Comparison of ENCODE assay signal across 8 cellular contexts in genomic region chr1:121183867-121184266, GRCh38. TPM values are rescaled to one million over a fixed set of nuclear protein-coding genes. Genes with fewer than 3 reads are reported as not detected.
A peak's percentile ranks its signal among the peaks of the same experiment; 100 is the strongest.
DNase-seq lines count a peak whose midpoint lies in the region; ATAC-seq and TF ChIP-seq lines count a peak whose summit lies in the region.
"Not testable (repeated sequence)": the region's sequence is repeated elsewhere in the genome, so short reads cannot be mapped to it uniquely, and the experiment has no call there.

No MANE protein-coding gene starts in this region.

- H3K27ac Mint-ChIP-seq in HFFc6; activated T-cell treated with anti-CD3 and anti-CD28 coated beads, Interleukin-2, amount 50 U/mL, for 72 hours; dendritic cell treated with granulocyte-macrophage colony-stimulating factor and Interleukin-4, amounts not matched to agents 40 ng/mL and 50 ng/mL, for 4 days; naive B cell: not testable (repeated sequence)

- H3K9me3 ChIP-seq in SJCRH30 (replicated peaks); left ventricle myocardium inferior (replicated peaks): not testable (repeated sequence)

- not testable (repeated sequence) for DNase-seq in AG09309 (ENCODE audit: low read depth)
- DNase-seq in HFFc6 (peak; percentile 1), SJCRH30 (peak; percentile 38 to 50), left ventricle myocardium inferior (peak; percentile 9), naive B cell (peak; percentile 3)
- DNase-seq in activated T-cell treated with anti-CD3 and anti-CD28 coated beads, Interleukin-2, amount 50 U/mL, for 72 hours, result peak; percentile 2 to 4
- peak; percentile 24 for DNase-seq in stimulated activated CD8-positive, alpha-beta memory T cell treated with anti-CD3 and anti-CD28 coated beads, Interleukin-4, amount 100 ng/mL, for 48 hours

- not testable (repeated sequence) for H3K27me3 ChIP-seq in SJCRH30; left ventricle myocardium inferior (ENCODE audit: low read depth)

- not testable (repeated sequence) for H3K9me3 Mint-ChIP-seq in HFFc6; activated T-cell treated with anti-CD3 and anti-CD28 coated beads, Interleukin-2, amount 50 U/mL, for 72 hours; dendritic cell treated with granulocyte-macrophage colony-stimulating factor and Interleukin-4, amounts not matched to agents 40 ng/mL and 50 ng/mL, for 4 days; naive B cell

- not testable (repeated sequence) for H3K27ac ChIP-seq in SJCRH30; left ventricle myocardium inferior (replicated peaks)

- not testable (repeated sequence) for H3K27me3 Mint-ChIP-seq in HFFc6 (ENCODE audit: insufficient read depth); activated T-cell treated with anti-CD3 and anti-CD28 coated beads, Interleukin-2, amount 50 U/mL, for 72 hours (ENCODE audit: low read depth); dendritic cell treated with granulocyte-macrophage colony-stimulating factor and Interleukin-4, amounts not matched to agents 40 ng/mL and 50 ng/mL, for 4 days; naive B cell

- intact Hi-C loops in dendritic cell treated with granulocyte-macrophage colony-stimulating factor and Interleukin-4, amounts not matched to agents 40 ng/mL and 50 ng/mL, for 4 days (cut with micrococcal nuclease); left ventricle myocardium inferior (cut with micrococcal nuclease): not testable (repeated sequence)

- not testable (repeated sequence) for H3K4me1 Mint-ChIP-seq in HFFc6 (ENCODE audit: low read depth); activated T-cell treated with anti-CD3 and anti-CD28 coated beads, Interleukin-2, amount 50 U/mL, for 72 hours (ENCODE audit: low read depth); dendritic cell treated with granulocyte-macrophage colony-stimulating factor and Interleukin-4, amounts not matched to agents 40 ng/mL and 50 ng/mL, for 4 days (ENCODE audit: low read depth); naive B cell

- H3K36me3 Mint-ChIP-seq in HFFc6 (ENCODE audit: low read depth); activated T-cell treated with anti-CD3 and anti-CD28 coated beads, Interleukin-2, amount 50 U/mL, for 72 hours (ENCODE audit: insufficient read depth in 2 of 2); dendritic cell treated with granulocyte-macrophage colony-stimulating factor and Interleukin-4, amounts not matched to agents 40 ng/mL and 50 ng/mL, for 4 days (ENCODE audit: low read depth); naive B cell: not testable (repeated sequence)

- H3K4me3 ChIP-seq in AG09309 (ENCODE audit: control insufficient read depth, low read depth, low read length) (peak overlapping the region; percentile 44), left ventricle myocardium inferior (peak overlapping the region; percentile 60)
- not testable (repeated sequence) for H3K4me3 ChIP-seq in SJCRH30

- TF ChIP-seq CTCF in AG09309 (IDR thresholded peaks at IDR 0.05; ENCODE audit: control insufficient read depth, insufficient read depth, low read depth, low read length, missing control alignments); HFFc6 (IDR thresholded peaks at IDR 0.05); left ventricle myocardium inferior (IDR thresholded peaks at IDR 0.05; ENCODE audit: borderline replicate concordance): not testable (repeated sequence)

- H3K4me1 ChIP-seq in SJCRH30, left ventricle myocardium inferior: not testable (repeated sequence)

- ATAC-seq in activated T-cell treated with anti-CD3 and anti-CD28 coated beads, Interleukin-2, amount 50 U/mL, for 72 hours (replicated peaks in 1 of 2); naive B cell (ENCODE audit: low read depth in 2 of 2): not testable (repeated sequence)

- not testable (repeated sequence) for H3K36me3 ChIP-seq in SJCRH30, left ventricle myocardium inferior

- H3K4me3 Mint-ChIP-seq in HFFc6 (peak overlapping the region; percentile 90; the same call in 1 of the 2 replicates), naive B cell (peak overlapping the region in 3 of 8 donors; percentile 12 to 98 (median 59))
- peak overlapping the region; percentile 43 to 46 for H3K4me3 Mint-ChIP-seq in activated T-cell treated with anti-CD3 and anti-CD28 coated beads, Interleukin-2, amount 50 U/mL, for 72 hours
- peak overlapping the region; percentile 42 for H3K4me3 Mint-ChIP-seq in dendritic cell treated with granulocyte-macrophage colony-stimulating factor and Interleukin-4, amounts not matched to agents 40 ng/mL and 50 ng/mL, for 4 days

RNA-seq across cellular contexts. Expression of gene FAM72B, which starts 0.3 kb away (rescaled TPM):
- 1 to 10 TPM; 2.2 to 6.2 (median 5.0) TPM for total RNA-seq in HFFc6 (2021; fragmentation: NEBNext Ultra II Directional; extraction: Animal tissue kit (Norgen Biotek cat#: 25700))
- total RNA-seq in SJCRH30 (2014; rRNA removed; shearing (Covaris generic)), result 14.2 and 15.2 TPM in 2 replicates
- 10 to 100 TPM; 34.6 to 58.1 TPM for total RNA-seq in activated T-cell treated with anti-CD3 and anti-CD28 coated beads, Interleukin-2, amount 50 U/mL, for 72 hours
- not detected for total RNA-seq in left ventricle myocardium inferior
- 1 to 10 TPM in 1 of 6 donors, not detected in 5; 1.5 TPM for polyA plus RNA-seq in naive B cell (ENCODE audit: low read depth in 6 of 6)

RNA-seq across cellular contexts. Expression of gene SRGAP2C, which starts 0.9 kb away (rescaled TPM):
- total RNA-seq in HFFc6 (2021; fragmentation: NEBNext Ultra II Directional; extraction: Animal tissue kit (Norgen Biotek cat#: 25700)), result 10 to 100 TPM; 13.8 to 34.6 (median 23.0) TPM
- total RNA-seq in SJCRH30 (2014; rRNA removed; shearing (Covaris generic)), result 21.0 and 21.6 TPM in 2 replicates
- 10 to 100 TPM; 19.1 to 23.5 TPM for total RNA-seq in activated T-cell treated with anti-CD3 and anti-CD28 coated beads, Interleukin-2, amount 50 U/mL, for 72 hours
- 12.4 TPM for total RNA-seq in left ventricle myocardium inferior
- polyA plus RNA-seq in naive B cell (ENCODE audit: low read depth in 6 of 6), result 1 to 10 TPM; 1.3 to 2.7 (median 2.0) TPM
